18 cellular contexts compared by ENCODE assay signal in genomic region chr1:156228501-156228900, GRCh38.
DNase-seq lines count a peak whose midpoint lies in the region; ATAC-seq lines count a peak whose summit lies in the region.
"Had no signal": no experiment of that assay in that cellular context is flagged by ENCODE, and none has a peak within 500 bp of the region (broad histone marks: within the 10 kb centered on the region; RNA-seq: fewer than 3 reads in every experiment).

No MANE protein-coding gene starts in this region.

- peak overlapping the region; percentile 82 for H3K27ac Mint-ChIP-seq in stimulated activated naive CD8-positive, alpha-beta T cell treated with anti-CD3 and anti-CD28 coated beads, Interleukin-15, Interleukin-2, amounts not matched to agents 100 ng/mL and 50 ng/mL, for 24 hours
- H3K27ac Mint-ChIP-seq in central memory CD8-positive, alpha-beta T cell (ENCODE audit: low read depth): peak overlapping the region; percentile 80
- peak overlapping the region in 1 of 2 donors; percentile 79 for H3K27ac Mint-ChIP-seq in stimulated activated naive CD8-positive, alpha-beta T cell treated with anti-CD3 and anti-CD28 coated beads, Interleukin-15, amount 100 ng/mL, for 72 hours
- no peak overlapping the region for H3K27ac Mint-ChIP-seq in effector memory CD8-positive, alpha-beta T cell

- no peak for DNase-seq in stimulated activated naive CD8-positive, alpha-beta T cell treated with anti-CD3 and anti-CD28 coated beads, Interleukin-15, Interleukin-2, amounts not matched to agents 100 U/mL and 50 U/mL, for 24 hours
- DNase-seq in central memory CD8-positive, alpha-beta T cell (ENCODE audit: low spot score in 2 of 2): no peak
- no peak for DNase-seq in stimulated activated naive CD8-positive, alpha-beta T cell treated with anti-CD3 and anti-CD28 coated beads, Interleukin-15, amount 100 ng/mL, for 72 hours
- no peak for DNase-seq in foreskin melanocyte
- no peak for DNase-seq in effector memory CD8-positive, alpha-beta T cell
- DNase-seq: activated gamma-delta T cell treated with Interleukin-2 at 50 U/mL for 16 hours; caudate nucleus; CD8-positive, alpha-beta memory T cell; DMS79 treated with DMSO at 0.1 percent for 48 hours; erythroblast; NCI-H1436; NCI-H524; retina; stimulated activated CD4-positive, alpha-beta T cell treated with anti-CD3 and anti-CD28 coated beads, Interleukin-12 subunit alpha, Interleukin-12 subunit beta, amount 100 ng/mL, for 4 hours had no signal

- H3K27me3 Mint-ChIP-seq in stimulated activated naive CD8-positive, alpha-beta T cell treated with anti-CD3 and anti-CD28 coated beads, Interleukin-15, Interleukin-2, amounts not matched to agents 100 ng/mL and 50 ng/mL, for 24 hours: no peaks in the 10 kb centered on the region
- no peaks in the 10 kb centered on the region for H3K27me3 Mint-ChIP-seq in central memory CD8-positive, alpha-beta T cell
- H3K27me3 Mint-ChIP-seq in stimulated activated naive CD8-positive, alpha-beta T cell treated with anti-CD3 and anti-CD28 coated beads, Interleukin-15, amount 100 ng/mL, for 72 hours: no peaks in the 10 kb centered on the region
- H3K27me3 Mint-ChIP-seq in effector memory CD8-positive, alpha-beta T cell: no peaks in the 10 kb centered on the region
- H3K27me3 Mint-ChIP-seq: CD8-positive, alpha-beta memory T cell had no signal

- H3K36me3 Mint-ChIP-seq in stimulated activated naive CD8-positive, alpha-beta T cell treated with anti-CD3 and anti-CD28 coated beads, Interleukin-15, Interleukin-2, amounts not matched to agents 100 ng/mL and 50 ng/mL, for 24 hours (ENCODE audit: low read depth): peaks cover 48% of the 10 kb centered on the region
- H3K36me3 Mint-ChIP-seq in central memory CD8-positive, alpha-beta T cell (ENCODE audit: insufficient read depth): peaks cover 21% of the 10 kb centered on the region
- peaks cover 50% of the 10 kb centered on the region for H3K36me3 Mint-ChIP-seq in effector memory CD8-positive, alpha-beta T cell (ENCODE audit: insufficient read depth)

- H3K9me3 Mint-ChIP-seq in stimulated activated naive CD8-positive, alpha-beta T cell treated with anti-CD3 and anti-CD28 coated beads, Interleukin-15, Interleukin-2, amounts not matched to agents 100 ng/mL and 50 ng/mL, for 24 hours: no peaks in the 10 kb centered on the region
- H3K9me3 Mint-ChIP-seq in central memory CD8-positive, alpha-beta T cell: no peaks in the 10 kb centered on the region
- H3K9me3 Mint-ChIP-seq in stimulated activated naive CD8-positive, alpha-beta T cell treated with anti-CD3 and anti-CD28 coated beads, Interleukin-15, amount 100 ng/mL, for 72 hours: no peaks in the 10 kb centered on the region
- H3K9me3 Mint-ChIP-seq in effector memory CD8-positive, alpha-beta T cell: no peaks in the 10 kb centered on the region
- H3K9me3 Mint-ChIP-seq: CD8-positive, alpha-beta memory T cell; T-helper 2 cell treated with Interferon-gamma antibody and Interleukin-4, amounts not matched to agents 5 μg/mL and 100 μg/mL, for 36 hours; WTC11 had no signal

- H3K4me1 Mint-ChIP-seq in stimulated activated naive CD8-positive, alpha-beta T cell treated with anti-CD3 and anti-CD28 coated beads, Interleukin-15, Interleukin-2, amounts not matched to agents 100 ng/mL and 50 ng/mL, for 24 hours (ENCODE audit: low read depth): peaks cover 44% of the 10 kb centered on the region
- peaks cover 6% of the 10 kb centered on the region for H3K4me1 Mint-ChIP-seq in central memory CD8-positive, alpha-beta T cell
- H3K4me1 Mint-ChIP-seq in stimulated activated naive CD8-positive, alpha-beta T cell treated with anti-CD3 and anti-CD28 coated beads, Interleukin-15, amount 100 ng/mL, for 72 hours: peaks cover 51% of the 10 kb centered on the region
- peaks cover 5 to 7% of the 10 kb centered on the region in 2 donors for H3K4me1 Mint-ChIP-seq in effector memory CD8-positive, alpha-beta T cell (ENCODE audit: low read depth in 2 of 2)

- H3K4me3 Mint-ChIP-seq in stimulated activated naive CD8-positive, alpha-beta T cell treated with anti-CD3 and anti-CD28 coated beads, Interleukin-15, Interleukin-2, amounts not matched to agents 100 ng/mL and 50 ng/mL, for 24 hours: no peak overlapping the region
- no peak overlapping the region for H3K4me3 Mint-ChIP-seq in central memory CD8-positive, alpha-beta T cell
- H3K4me3 Mint-ChIP-seq in stimulated activated naive CD8-positive, alpha-beta T cell treated with anti-CD3 and anti-CD28 coated beads, Interleukin-15, amount 100 ng/mL, for 72 hours: peak overlapping the region in 1 of 2 donors; percentile 40
- H3K4me3 Mint-ChIP-seq in effector memory CD8-positive, alpha-beta T cell: no peak overlapping the region
- H3K4me3 Mint-ChIP-seq: CD8-positive, alpha-beta memory T cell; T-helper 2 cell treated with Interferon-gamma antibody and Interleukin-4, amounts not matched to agents 5 μg/mL and 100 μg/mL, for 36 hours; WTC11 had no signal

- ATAC-seq in stimulated activated naive CD8-positive, alpha-beta T cell treated with anti-CD3 and anti-CD28 coated beads, Interleukin-15, Interleukin-2, amounts not matched to agents 100 U/mL and 50 U/mL, for 24 hours: no peak
- ATAC-seq in central memory CD8-positive, alpha-beta T cell (replicated peaks; ENCODE audit: extremely low read depth, poor library complexity, severe bottlenecking): no peak
- ATAC-seq in stimulated activated naive CD8-positive, alpha-beta T cell treated with anti-CD3 and anti-CD28 coated beads, Interleukin-15, amount 100 ng/mL, for 72 hours: peak; percentile 41
- no peak for ATAC-seq in effector memory CD8-positive, alpha-beta T cell (replicated peaks)
- ATAC-seq: SK-N-SH treated with all-trans-retinoic acid at 6 μM for 48 hours, WTC11 had no signal

Comparison
In these comparisons a context has a peak if more than half of its experiments do, and no peak if none do; other contexts are left out.
1. H3K27ac Mint-ChIP-seq: peak in stimulated activated naive CD8-positive, alpha-beta T cell treated with anti-CD3 and anti-CD28 coated beads, Interleukin-15, Interleukin-2, amounts not matched to agents 100 ng/mL and 50 ng/mL, for 24 hours (single experiment) and central memory CD8-positive, alpha-beta T cell (single experiment); none in effector memory CD8-positive, alpha-beta T cell (0 of 2).